Comparison of ENCODE assay signal across 18 cellular contexts in genomic region chr10:126011995-126012394, GRCh38.
DNase-seq lines count a peak whose midpoint lies in the region; ATAC-seq, FAIRE-seq and TF ChIP-seq lines count a peak whose summit lies in the region.
"Had no signal": no experiment of that assay in that cellular context is flagged by ENCODE, and none has a peak within 500 bp of the region (broad histone marks: within the 10 kb centered on the region; RNA-seq: fewer than 3 reads in every experiment).

No MANE protein-coding gene starts in this region.

- peak; percentile 43 for ATAC-seq in CD4-positive, alpha-beta T cell (ENCODE audit: poor library complexity)
- peak; percentile 40 for ATAC-seq in central memory CD8-positive, alpha-beta T cell (replicated peaks; ENCODE audit: extremely low read depth, poor library complexity, severe bottlenecking)
- ATAC-seq in natural killer cell = peak; percentile 93 to 99 (median 97)
- no peak for ATAC-seq in HG03521 (IDR thresholded peaks at IDR 0.05; ENCODE audit: unreplicated experiment)
- ATAC-seq in HG02678 (IDR thresholded peaks at IDR 0.05; ENCODE audit: unreplicated experiment) = no peak
- ATAC-seq: CD8-positive, alpha-beta T cell; GM23338 had no signal

- H3K36me3 ChIP-seq in SJCRH30 = no peaks in the 10 kb centered on the region
- H3K36me3 ChIP-seq in HAP-1 (replicated peaks) = no peaks in the 10 kb centered on the region

- CTCF ChIA-PET in CD4-positive, alpha-beta T cell (lab: Charles Lee) = no interaction called here

- peaks cover 4% of the 10 kb centered on the region for H3K27me3 Mint-ChIP-seq in CD4-positive, alpha-beta T cell
- H3K27me3 Mint-ChIP-seq in central memory CD8-positive, alpha-beta T cell = peaks cover 15% of the 10 kb centered on the region
- H3K27me3 Mint-ChIP-seq in natural killer cell (ENCODE audit: low read depth in 2 of 2) = no peaks in the 10 kb centered on the region
- H3K27me3 Mint-ChIP-seq: B cell had no signal

- no peaks in the 10 kb centered on the region for H3K9me3 Mint-ChIP-seq in CD4-positive, alpha-beta T cell
- no peaks in the 10 kb centered on the region for H3K9me3 Mint-ChIP-seq in central memory CD8-positive, alpha-beta T cell
- H3K9me3 Mint-ChIP-seq in natural killer cell = no peaks in the 10 kb centered on the region
- H3K9me3 Mint-ChIP-seq: CD8-positive, alpha-beta T cell; GM23338 had no signal

- FAIRE-seq in urothelium cell line (lab: Jason Lieb, UNC) = no peak
- FAIRE-seq: A204.1, G401.6, GM12892 had no signal

- no peak overlapping the region for H3K27ac ChIP-seq in CD4-positive, alpha-beta T cell (ENCODE audit: low read depth, low read length)
- H3K27ac ChIP-seq in SJCRH30 = peak overlapping the region; percentile 98
- H3K27ac ChIP-seq: HL-60 had no signal

- H3K27me3 ChIP-seq in CD4-positive, alpha-beta T cell (ENCODE audit: control insufficient read depth, insufficient read depth, low read length) = peaks cover 4% of the 10 kb centered on the region
- no peaks in the 10 kb centered on the region for H3K27me3 ChIP-seq in SJCRH30
- H3K27me3 ChIP-seq in HAP-1 (ENCODE audit: low read depth) = no peaks in the 10 kb centered on the region

- H3K4me3 ChIP-seq in SJCRH30 = no peak overlapping the region
- no peak overlapping the region for H3K4me3 ChIP-seq in HAP-1
- H3K4me3 ChIP-seq: GM23338 had no signal

- TF ChIP-seq CTCF in CD4-positive, alpha-beta T cell (IDR thresholded peaks at IDR 0.05) = no peak
- no peak for TF ChIP-seq CTCF in natural killer cell (IDR thresholded peaks at IDR 0.05)

- intact Hi-C loops in CD4-positive, alpha-beta T cell (cut with DNase I, micrococcal nuclease) = no loop called here
- intact Hi-C loops in natural killer cell (cut with micrococcal nuclease) = loop anchor here (1.0 kb wide), 1 partner anchor 29 kb away; no protein-coding TSS in a partner anchor

- in situ Hi-C loops in HAP-1 (cut with MboI; ENCODE audit: low sequenced_read_pairs) = no loop called here

- peaks cover 40% of the 10 kb centered on the region for H3K4me1 ChIP-seq in SJCRH30
- peaks cover 10% of the 10 kb centered on the region for H3K4me1 ChIP-seq in HAP-1

- H3K4me1 Mint-ChIP-seq in CD4-positive, alpha-beta T cell (ENCODE audit: low read depth) = no peaks in the 10 kb centered on the region
- no peaks in the 10 kb centered on the region for H3K4me1 Mint-ChIP-seq in central memory CD8-positive, alpha-beta T cell
- H3K4me1 Mint-ChIP-seq in natural killer cell = peaks cover 32 to 64% of the 10 kb centered on the region in 2 donors

- DNase-seq in CD4-positive, alpha-beta T cell = peak in 1 of 10 experiments; percentile 7
- peak in 1 of 2 experiments; percentile 9 for DNase-seq in SJCRH30
- DNase-seq in central memory CD8-positive, alpha-beta T cell (ENCODE audit: low spot score in 2 of 2) = no peak
- peak; percentile 62 for DNase-seq in natural killer cell
- no peak for DNase-seq in HAP-1 (ENCODE audit: low spot score in 2 of 2)
- DNase-seq in urothelium cell line (ENCODE audit: low spot score) = no peak
- DNase-seq: C1 segment of cervical spinal cord, DMS 273 treated with DMSO at 0.1 percent for 48 hours, H7 had no signal

- no peaks in the 10 kb centered on the region for H3K36me3 Mint-ChIP-seq in CD4-positive, alpha-beta T cell (ENCODE audit: low read depth)
- H3K36me3 Mint-ChIP-seq in central memory CD8-positive, alpha-beta T cell (ENCODE audit: insufficient read depth) = no peaks in the 10 kb centered on the region
- no peaks in the 10 kb centered on the region for H3K36me3 Mint-ChIP-seq in natural killer cell
- H3K36me3 Mint-ChIP-seq: CD8-positive, alpha-beta T cell had no signal

- H3K27ac Mint-ChIP-seq in CD4-positive, alpha-beta T cell = no peak overlapping the region
- H3K27ac Mint-ChIP-seq in central memory CD8-positive, alpha-beta T cell (ENCODE audit: low read depth) = no peak overlapping the region
- peak overlapping the region; percentile 86 to 99 for H3K27ac Mint-ChIP-seq in natural killer cell
- H3K27ac Mint-ChIP-seq: B cell; CD8-positive, alpha-beta T cell; GM23338 had no signal

- H3K4me3 Mint-ChIP-seq in CD4-positive, alpha-beta T cell = no peak overlapping the region
- no peak overlapping the region for H3K4me3 Mint-ChIP-seq in central memory CD8-positive, alpha-beta T cell
- peak overlapping the region; percentile 89 for H3K4me3 Mint-ChIP-seq in natural killer cell
- H3K4me3 Mint-ChIP-seq: B cell; CD8-positive, alpha-beta T cell; GM23338 had no signal

- POLR2A ChIA-PET in CD4-positive, alpha-beta T cell (lab: Charles Lee) = no interaction called here

- no peaks in the 10 kb centered on the region for H3K9me3 ChIP-seq in CD4-positive, alpha-beta T cell (ENCODE audit: control insufficient read depth, low read length)
- H3K9me3 ChIP-seq in SJCRH30 (replicated peaks) = no peaks in the 10 kb centered on the region
- H3K9me3 ChIP-seq in HAP-1 = no peaks in the 10 kb centered on the region

Comparison
In these comparisons a context has a peak if more than half of its experiments do, and no peak if none do; other contexts are left out.
1. ATAC-seq: peak in CD4-positive, alpha-beta T cell (single experiment), central memory CD8-positive, alpha-beta T cell (single experiment) and natural killer cell (3 of 3); none in HG03521 (single experiment) and HG02678 (single experiment).
2. H3K27ac Mint-ChIP-seq: peak in natural killer cell (2 of 2); none in CD4-positive, alpha-beta T cell (single experiment) and central memory CD8-positive, alpha-beta T cell (single experiment).